Comparison of ENCODE assay signal across 9 cellular contexts in the genomic region with DNA sequence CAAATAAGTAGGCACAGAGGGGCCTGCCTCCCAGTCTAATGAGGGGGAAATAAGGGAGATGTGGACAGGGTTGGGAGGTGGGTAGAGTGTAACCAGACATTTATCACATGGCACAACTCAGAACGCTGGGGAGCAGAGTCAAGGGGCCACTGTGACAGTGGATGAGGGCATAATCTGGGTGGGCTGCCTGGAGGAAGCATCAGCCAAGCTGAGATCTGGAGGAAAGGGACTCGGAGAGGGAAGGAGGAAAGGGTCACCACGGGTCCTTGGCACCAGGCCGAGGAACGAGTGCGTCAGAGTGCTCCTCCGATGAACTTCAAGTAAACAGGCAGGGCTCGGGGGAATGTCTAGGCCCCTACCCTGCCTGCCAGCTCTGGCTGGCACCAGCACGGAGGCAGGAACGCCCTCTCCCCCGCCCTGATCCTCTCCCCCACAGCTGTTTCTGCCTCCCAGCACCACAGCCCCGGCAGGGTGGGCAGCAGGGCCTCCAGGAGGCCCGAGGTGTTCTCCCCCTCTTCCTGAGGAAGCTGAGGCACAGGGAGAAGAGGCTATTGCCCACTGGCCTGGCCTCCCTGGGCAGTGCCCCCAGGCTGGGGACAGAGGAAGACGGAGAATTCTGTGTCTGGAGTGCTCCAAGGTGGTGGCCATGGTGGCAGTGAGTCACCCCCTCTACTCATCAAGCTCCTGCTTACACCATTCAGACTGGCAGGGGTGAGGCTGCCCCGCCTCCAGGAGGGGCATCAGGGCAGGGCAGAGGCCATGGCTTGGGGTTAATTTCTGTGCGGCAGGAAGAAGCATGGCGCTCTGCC. TPM values are rescaled to one million over a fixed set of nuclear protein-coding genes. Genes with fewer than 3 reads are reported as not detected.
DNase-seq lines count a peak whose midpoint lies in the region; ATAC-seq and TF ChIP-seq lines count a peak whose summit lies in the region.
"Had no signal": no experiment of that assay in that cellular context is flagged by ENCODE, and none has a peak within 500 bp of the region (broad histone marks: within the 10 kb centered on the region; RNA-seq: fewer than 3 reads in every experiment).

No MANE protein-coding gene starts in this region.

- TF ChIP-seq CTCF in heart right ventricle (IDR thresholded peaks at IDR 0.05) (no peak), GM20000 (IDR thresholded peaks at IDR 0.05; ENCODE audit: extremely low read depth, missing control alignments) (no peak), progenitor cell of endocrine pancreas (IDR thresholded peaks at IDR 0.05; ENCODE audit: unreplicated experiment) (no peak)

- no peak overlapping the region for H3K27ac Mint-ChIP-seq in progenitor cell of endocrine pancreas

- H3K36me3 ChIP-seq in heart right ventricle, result peaks cover 0 to 9% (median 0%) of the 10 kb centered on the region in 9 donors
- H3K36me3 ChIP-seq in aorta (ENCODE audit: control insufficient read depth in 1 of 2, insufficient read depth in 2 of 2, low read length in 1 of 2), result no peaks in the 10 kb centered on the region
- H3K36me3 ChIP-seq: uterus had no signal

- H3K4me3 Mint-ChIP-seq in progenitor cell of endocrine pancreas (ENCODE audit: low read depth), result no peak overlapping the region

- intact Hi-C loops in right cardiac atrium (cut with DNase I) (no loop called here), heart right ventricle (cut with DNase I) (loop anchor here in 1 of 10 donors (10.0 kb wide), 1 partner anchor 190 kb away; no protein-coding TSS in a partner anchor), left colon (cut with DNase I, micrococcal nuclease) (no loop called here), aorta (cut with DNase I) (loop anchor here in 1 of 2 donors (5.0 kb wide), 1 partner anchor 108 kb away; a partner anchor contains a TSS)

- H3K27ac ChIP-seq in right cardiac atrium (ENCODE audit: low read length) (no peak overlapping the region), heart right ventricle (peak overlapping the region in 1 of 10 donors; percentile 66), aorta (ENCODE audit: low read depth in 1 of 2, low read length in 2 of 2) (no peak overlapping the region)
- H3K27ac ChIP-seq: uterus had no signal

- ATAC-seq in right cardiac atrium (no peak), heart right ventricle (no peak), left colon (peak; percentile 50), aorta (ENCODE audit: low FRiP score) (no peak)

- H3K27me3 ChIP-seq in right cardiac atrium (ENCODE audit: control insufficient read depth, insufficient read depth), result no peaks in the 10 kb centered on the region
- H3K27me3 ChIP-seq in heart right ventricle, result no peaks in the 10 kb centered on the region
- H3K27me3 ChIP-seq in aorta (ENCODE audit: control insufficient read depth in 1 of 2, insufficient read depth in 2 of 2, low read length in 1 of 2), result no peaks in the 10 kb centered on the region
- H3K27me3 ChIP-seq: uterus had no signal

- peaks cover 17% of the 10 kb centered on the region for H3K4me1 Mint-ChIP-seq in progenitor cell of endocrine pancreas (ENCODE audit: low read depth)

- H3K4me1 ChIP-seq in right cardiac atrium (ENCODE audit: control insufficient read depth, insufficient read depth, low read length) (peaks cover 5% of the 10 kb centered on the region), heart right ventricle (peaks cover 10 to 58% (median 23%) of the 10 kb centered on the region in 9 donors), aorta (ENCODE audit: control insufficient read depth in 1 of 2, insufficient read depth in 2 of 2, low read length in 2 of 2) (no peaks in the 10 kb centered on the region)

- H3K9me3 ChIP-seq in right cardiac atrium (ENCODE audit: control insufficient read depth, low read length) (no peaks in the 10 kb centered on the region), heart right ventricle (no peaks in the 10 kb centered on the region), aorta (ENCODE audit: control insufficient read depth, low read length) (no peaks in the 10 kb centered on the region)
- H3K9me3 ChIP-seq: uterus had no signal

- H3K36me3 Mint-ChIP-seq in progenitor cell of endocrine pancreas (ENCODE audit: insufficient read depth), result no peaks in the 10 kb centered on the region

- peaks cover 1% of the 10 kb centered on the region for H3K9me3 Mint-ChIP-seq in progenitor cell of endocrine pancreas (ENCODE audit: low read depth)

- WGBS in right cardiac atrium, result 45% methylated on average over 17 of the region's 17 CpGs
- WGBS in heart right ventricle, 2 donors, result 61 to 63% methylated on average over 16 to 17 of the region's 17 CpGs
- WGBS in aorta, 2 donors, result 45 to 49% methylated on average over 17 of the region's 17 CpGs

- H3K4me3 ChIP-seq in right cardiac atrium (ENCODE audit: low read length), result no peak overlapping the region
- no peak overlapping the region for H3K4me3 ChIP-seq in heart right ventricle
- no peak overlapping the region for H3K4me3 ChIP-seq in aorta (ENCODE audit: low read length in 2 of 2)
- H3K4me3 ChIP-seq: uterus had no signal

- DNase-seq in right cardiac atrium (peak; percentile 67 to 77 (median 75)), heart right ventricle (no peak), amniotic stem cell (lab: John Stamatoyannopoulos, UW) (peak; percentile 10), left colon (peak; percentile 76 to 86), aorta (peak; percentile 76 to 83), GM20000 (ENCODE audit: low spot score) (no peak), NCI-H82 (lab: John Stamatoyannopoulos, UW) (no peak), progenitor cell of endocrine pancreas (ENCODE audit: low spot score, unreplicated experiment) (no peak)

- H3K27me3 Mint-ChIP-seq in progenitor cell of endocrine pancreas, result peaks cover 1% of the 10 kb centered on the region

RNA-seq across cellular contexts. Expression of a gene that starts 4.2 kb away (rescaled TPM):
- total RNA-seq in right cardiac atrium, result 1 to 10 TPM; 3.8 to 5.7 (median 4.9) TPM
- polyA plus RNA-seq in right cardiac atrium, result 2.9 TPM
- 10 to 100 TPM in 1 of 10 donors, 1 to 10 TPM in 9; 3.5 to 11.0 (median 4.3) TPM for total RNA-seq in heart right ventricle
- 1 to 10 TPM; 2.1 to 3.2 TPM for polyA plus RNA-seq in heart right ventricle
- 10 to 100 TPM; 20.2 to 21.3 TPM for total RNA-seq in left colon
- 10 to 100 TPM; 10.9 to 12.4 TPM for total RNA-seq in aorta
- polyA plus RNA-seq in aorta, result 1 to 10 TPM; 9.1 TPM
- not detected in 2 replicates for total RNA-seq in progenitor cell of endocrine pancreas

RNA-seq across cellular contexts. Expression of a gene that starts 10.5 kb away (rescaled TPM):
- total RNA-seq in right cardiac atrium (10 to 100 TPM in 3 of 4 donors, 1 to 10 TPM in 1; 9.0 to 13.2 (median 11.9) TPM), heart right ventricle (10 to 100 TPM in 2 of 10 donors, 1 to 10 TPM in 8; 3.2 to 18.2 (median 6.2) TPM), left colon (10 to 100 TPM; 51.9 to 52.8 TPM), aorta (10 to 100 TPM; 20.4 to 32.1 TPM), progenitor cell of endocrine pancreas (6.7 and 8.0 TPM in 2 replicates)
- polyA plus RNA-seq in right cardiac atrium (6.9 TPM), heart right ventricle (1 to 10 TPM; 8.8 to 9.1 TPM), aorta (10 to 100 TPM in 1 of 2 donors, 1 to 10 TPM in 1; 9.1 to 28.9 TPM)

RNA-seq across cellular contexts. Expression of a gene that starts 16.1 kb away (rescaled TPM):
- total RNA-seq in right cardiac atrium, result 100 to 1,000 TPM; 334 to 454 (median 391) TPM
- 642 TPM for polyA plus RNA-seq in right cardiac atrium
- total RNA-seq in heart right ventricle, result 100 to 1,000 TPM; 330 to 492 (median 421) TPM
- 100 to 1,000 TPM; 496 to 774 TPM for polyA plus RNA-seq in heart right ventricle
- 100 to 1,000 TPM; 135 to 157 TPM for total RNA-seq in left colon
- total RNA-seq in aorta, result 10 to 100 TPM; 70.1 to 76.7 TPM
- polyA plus RNA-seq in aorta, result 100 to 1,000 TPM in 1 of 2 donors, 10 to 100 TPM in 1; 92.0 to 159 TPM
- 113 and 125 TPM in 2 replicates for total RNA-seq in progenitor cell of endocrine pancreas

RNA-seq across cellular contexts. Expression of a gene that starts 24.5 kb away (rescaled TPM):
- total RNA-seq in right cardiac atrium (10 to 100 TPM; 23.4 to 40.2 (median 36.6) TPM), heart right ventricle (10 to 100 TPM in 9 of 10 donors, 1 to 10 TPM in 1; 7.9 to 44.8 (median 14.6) TPM), left colon (100 to 1,000 TPM; 140 to 156 TPM), aorta (100 to 1,000 TPM; 124 to 173 TPM), progenitor cell of endocrine pancreas (33.6 and 35.5 TPM in 2 replicates)
- polyA plus RNA-seq in right cardiac atrium (38.3 TPM), heart right ventricle (10 to 100 TPM; 41.9 to 91.4 TPM), aorta (100 to 1,000 TPM in 1 of 2 donors, 10 to 100 TPM in 1; 47.5 to 485 TPM)

Comparison
In these comparisons a context has a peak if more than half of its experiments do, and no peak if none do; other contexts are left out.
1. DNase-seq: peak in right cardiac atrium (3 of 3), amniotic stem cell (single experiment), left colon (2 of 2) and aorta (2 of 2); none in heart right ventricle (0 of 2), GM20000 (single experiment), NCI-H82 (single experiment) and progenitor cell of endocrine pancreas (single experiment).